In the genomic region with DNA sequence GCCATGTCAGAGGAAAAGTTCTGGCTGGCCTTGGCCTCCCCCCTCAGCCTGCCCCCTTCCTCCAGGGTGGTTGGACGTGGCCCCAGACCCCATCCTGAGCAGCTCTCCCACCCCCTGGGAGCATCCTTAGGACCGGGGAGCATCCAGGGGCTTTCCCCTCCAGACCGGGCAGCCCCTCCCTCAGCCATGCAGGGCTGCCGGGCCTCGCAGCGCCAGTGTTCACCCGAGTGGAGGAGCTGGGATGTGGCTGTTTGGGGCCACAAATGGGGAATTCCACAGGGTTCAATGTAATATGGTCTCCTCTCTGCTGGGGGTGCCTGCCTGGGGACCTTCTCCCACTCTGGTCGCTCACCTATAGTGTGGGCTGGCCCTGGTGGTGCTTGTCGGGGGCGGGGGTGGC, we compare ENCODE assay signal across 28 cellular contexts. TPM values are rescaled to one million over a fixed set of nuclear protein-coding genes. Genes with fewer than 3 reads are reported as not detected.
DNase-seq lines count a peak whose midpoint lies in the region; TF ChIP-seq lines count a peak whose summit lies in the region.
"Had no signal": no experiment of that assay in that cellular context is flagged by ENCODE, and none has a peak within 500 bp of the region (broad histone marks: within the 10 kb centered on the region; RNA-seq: fewer than 3 reads in every experiment).

No MANE protein-coding gene starts in this region.

- POLR2A ChIA-PET in CD4-positive, alpha-beta memory T cell (lab: Charles Lee; ENCODE audit: partially characterized antibody): no interaction called here

- H2BK5ac ChIP-seq in mesenchymal stem cell (ENCODE audit: low read depth, low read length, poor library complexity, severe bottlenecking): no peak overlapping the region

- H3K18ac ChIP-seq in mesenchymal stem cell (ENCODE audit: low read depth in 1 of 2, low read length in 2 of 2): no peak overlapping the region

- peaks cover 2% of the 10 kb centered on the region for H4K20me1 ChIP-seq in BLaER1
- peaks cover 1% of the 10 kb centered on the region for H4K20me1 ChIP-seq in OCI-LY3 (ENCODE audit: insufficient read depth, low read length)

- H3K4me2 ChIP-seq in BLaER1: peak overlapping the region; percentile 78
- H3K4me2 ChIP-seq in OCI-LY3 (ENCODE audit: low read length): peak overlapping the region; percentile 55
- H3K4me2 ChIP-seq in mesenchymal stem cell (ENCODE audit: low read length, poor library complexity, severe bottlenecking): no peak overlapping the region

- DNase-seq in CD4-positive, alpha-beta memory T cell: peak in 1 of 5 donors; percentile 33
- DNase-seq in mesenchymal stem cell: no peak
- no peak for DNase-seq in NCI-H187 treated with DMSO at 0.1 percent for 48 hours (lab: John Stamatoyannopoulos, UW)
- DNase-seq in NCI-H146 treated with DMSO at 0.1 percent for 48 hours (lab: John Stamatoyannopoulos, UW; ENCODE audit: unreplicated experiment): no peak
- no peak for DNase-seq in NCI-H226
- DNase-seq: activated CD4-positive, alpha-beta T cell treated with anti-CD3 and anti-CD28 coated beads, Interleukin-2, amount 50 U/mL, for 48 hours; activated effector memory CD4-positive, alpha-beta T cell treated with anti-CD3 and anti-CD28 coated beads, Interleukin-2, amount 50 U/mL, for 16 hours; activated naive CD8-positive, alpha-beta T cell treated with anti-CD3 and anti-CD28 coated beads, Interleukin-2, amount 50 U/mL, for 24 hours; activated T-cell treated with anti-CD3 and anti-CD28 coated beads for 4 hours; CD8-positive, alpha-beta T cell; head of caudate nucleus; Kasumi-1; NCI-H1694; ovary; Peyer's patch; sigmoid colon; stimulated activated CD4-positive, alpha-beta T cell treated with anti-CD3 and anti-CD28 coated beads, Interleukin-15, amount 100 ng/mL, for 24 hours; stomach; tibial artery had no signal

- intact Hi-C loops in CD4-positive, alpha-beta memory T cell (cut with micrococcal nuclease): loop anchor here (2.0 kb wide), 1 partner anchor 283 kb away; a partner anchor contains a TSS

- H3K9ac ChIP-seq in BLaER1: peak overlapping the region; percentile 42
- peak overlapping the region; percentile 54; the same call in 1 of the 2 replicates for H3K9ac ChIP-seq in OCI-LY3 (ENCODE audit: low read length)
- no peak overlapping the region for H3K9ac ChIP-seq in mesenchymal stem cell (ENCODE audit: low read length)

- H3K23ac ChIP-seq in mesenchymal stem cell (ENCODE audit: low read length in 2 of 2): no peak overlapping the region

- H3K4me3 ChIP-seq in BLaER1: no peak overlapping the region
- H3K4me3 ChIP-seq in CD4-positive, alpha-beta memory T cell (ENCODE audit: low read length in 2 of 2): no peak overlapping the region
- peak overlapping the region; percentile 32; the same call in 1 of the 2 replicates for H3K4me3 ChIP-seq in OCI-LY3 (ENCODE audit: low read length)
- H3K4me3 ChIP-seq in mesenchymal stem cell (ENCODE audit: insufficient read depth in 1 of 2, low read depth in 1 of 2, low read length in 2 of 2): no peak overlapping the region
- H3K4me3 ChIP-seq: ovary, Peyer's patch, sigmoid colon, SJCRH30, stomach, tibial artery had no signal

- H3K9me3 ChIP-seq in BLaER1 (no peaks in the 10 kb centered on the region), OCI-LY3 (ENCODE audit: insufficient read depth, low read length) (no peaks in the 10 kb centered on the region), mesenchymal stem cell (ENCODE audit: control insufficient read depth, low read length) (no peaks in the 10 kb centered on the region)
- no peaks in the 10 kb centered on the region for H3K9me3 ChIP-seq in CD4-positive, alpha-beta memory T cell (ENCODE audit: control insufficient read depth in 1 of 2, low read length in 2 of 2)
- H3K9me3 ChIP-seq: ovary, Peyer's patch, sigmoid colon, SJCRH30, stomach, tibial artery had no signal

- H3K4me3 Mint-ChIP-seq in CD4-positive, alpha-beta memory T cell: peak overlapping the region in 3 of 8 donors; percentile 45 to 67 (median 64)
- H3K4me3 Mint-ChIP-seq: activated naive CD8-positive, alpha-beta T cell treated with anti-CD3 and anti-CD28 coated beads, Interleukin-2, amount 50 U/mL, for 24 hours; CD8-positive, alpha-beta T cell; mesothelial cell of epicardium; nephron had no signal

- no peak overlapping the region for H2BK15ac ChIP-seq in mesenchymal stem cell (ENCODE audit: low read depth, poor library complexity, severe bottlenecking)

- H3K4me1 ChIP-seq in BLaER1 (peaks cover 67% of the 10 kb centered on the region), OCI-LY3 (ENCODE audit: low read length) (peaks cover 69% of the 10 kb centered on the region), mesenchymal stem cell (ENCODE audit: control insufficient read depth, insufficient read depth, low read depth, low read length) (peaks cover 34% of the 10 kb centered on the region)
- peaks cover 60% of the 10 kb centered on the region for H3K4me1 ChIP-seq in CD4-positive, alpha-beta memory T cell (ENCODE audit: insufficient read depth, low read length)

- H2BK120ac ChIP-seq in mesenchymal stem cell (ENCODE audit: low read depth, low read length): no peak overlapping the region

- peak overlapping the region; percentile 28 for H4K8ac ChIP-seq in mesenchymal stem cell (ENCODE audit: low read length)

- H4K91ac ChIP-seq in mesenchymal stem cell (ENCODE audit: low read length): no peak overlapping the region

- H3K36me3 Mint-ChIP-seq in CD4-positive, alpha-beta memory T cell: peaks cover 0 to 3% of the 10 kb centered on the region in 2 donors
- H3K36me3 Mint-ChIP-seq: CD8-positive, alpha-beta T cell; mesothelial cell of epicardium had no signal

- H3K79me2 ChIP-seq in OCI-LY3 (ENCODE audit: low read length): peaks cover 5% of the 10 kb centered on the region

- H3K4ac ChIP-seq in mesenchymal stem cell (ENCODE audit: low read depth in 1 of 2, low read length in 2 of 2): no peak overlapping the region

- H2AFZ ChIP-seq in OCI-LY3 (ENCODE audit: low read depth, low read length) (no peak overlapping the region), mesenchymal stem cell (ENCODE audit: low read depth, low read length) (peak overlapping the region; percentile 15)

- no peak for TF ChIP-seq CTCF in OCI-LY3 (IDR thresholded peaks at IDR 0.05; ENCODE audit: low read depth, low read length)

- peaks cover 1% of the 10 kb centered on the region for H3K79me1 ChIP-seq in mesenchymal stem cell (replicated peaks; ENCODE audit: low read length, poor library complexity, severe bottlenecking)

- H3K27ac Mint-ChIP-seq in CD4-positive, alpha-beta memory T cell: peak overlapping the region in 5 of 7 donors; percentile 36 to 88 (median 73)
- H3K27ac Mint-ChIP-seq: activated naive CD8-positive, alpha-beta T cell treated with anti-CD3 and anti-CD28 coated beads, Interleukin-2, amount 50 U/mL, for 24 hours; CD8-positive, alpha-beta T cell; mesothelial cell of epicardium; nephron had no signal

- H3K27me3 ChIP-seq in BLaER1 (no peaks in the 10 kb centered on the region), OCI-LY3 (ENCODE audit: low read depth, low read length) (no peaks in the 10 kb centered on the region), mesenchymal stem cell (ENCODE audit: control insufficient read depth in 1 of 2, insufficient read depth in 1 of 2, low read length in 2 of 2) (peaks cover 28 to 35% of the 10 kb centered on the region in 2 experiments)
- no peaks in the 10 kb centered on the region for H3K27me3 ChIP-seq in CD4-positive, alpha-beta memory T cell (ENCODE audit: insufficient read depth, low read length)
- H3K27me3 ChIP-seq: ovary, Peyer's patch had no signal

- H2AK5ac ChIP-seq in mesenchymal stem cell (ENCODE audit: low read length, severe bottlenecking): no peak overlapping the region

- H3K4me1 Mint-ChIP-seq in CD4-positive, alpha-beta memory T cell: peaks cover 18 to 40% (median 30%) of the 10 kb centered on the region in 4 donors

- H3K27ac ChIP-seq in BLaER1: peak overlapping the region; percentile 65
- H3K27ac ChIP-seq in CD4-positive, alpha-beta memory T cell (ENCODE audit: low read depth, low read length): no peak overlapping the region
- peak overlapping the region; percentile 62 for H3K27ac ChIP-seq in OCI-LY3 (ENCODE audit: low read length)
- H3K27ac ChIP-seq in mesenchymal stem cell (ENCODE audit: low read length, poor library complexity, severe bottlenecking): no peak overlapping the region
- H3K27ac ChIP-seq: epithelial cell of prostate, ovary, sigmoid colon, SJCRH30, stomach, tibial artery had no signal

- CTCF ChIA-PET in CD4-positive, alpha-beta memory T cell (lab: Charles Lee; ENCODE audit: partially characterized antibody): no interaction called here

- H3K9me3 Mint-ChIP-seq in CD4-positive, alpha-beta memory T cell: peaks cover 0 to 2% (median 0%) of the 10 kb centered on the region in 8 donors
- H3K9me3 Mint-ChIP-seq: activated naive CD8-positive, alpha-beta T cell treated with anti-CD3 and anti-CD28 coated beads, Interleukin-2, amount 50 U/mL, for 24 hours; CD8-positive, alpha-beta T cell; mesothelial cell of epicardium; nephron had no signal

- 43% methylated on average over 10 of the region's 10 CpGs for WGBS in mesenchymal stem cell

- H3K27me3 Mint-ChIP-seq in CD4-positive, alpha-beta memory T cell: no peaks in the 10 kb centered on the region
- H3K27me3 Mint-ChIP-seq: activated naive CD8-positive, alpha-beta T cell treated with anti-CD3 and anti-CD28 coated beads, Interleukin-2, amount 50 U/mL, for 24 hours had no signal

- peak overlapping the region in 1 of 2 experiments; percentile 85 for H2BK12ac ChIP-seq in mesenchymal stem cell (ENCODE audit: low read length in 2 of 2)

- H3K36me3 ChIP-seq in BLaER1 (no peaks in the 10 kb centered on the region), OCI-LY3 (replicated peaks; ENCODE audit: low read depth, low read length) (no peaks in the 10 kb centered on the region), mesenchymal stem cell (ENCODE audit: control insufficient read depth in 1 of 2, insufficient read depth in 2 of 2, low read depth in 1 of 2, low read length in 2 of 2) (no peaks in the 10 kb centered on the region)
- no peaks in the 10 kb centered on the region for H3K36me3 ChIP-seq in CD4-positive, alpha-beta memory T cell (ENCODE audit: insufficient read depth, low read length)
- H3K36me3 ChIP-seq: ovary, Peyer's patch, sigmoid colon, SJCRH30, stomach, tibial artery had no signal

- peak overlapping the region in 1 of 2 experiments; percentile 56 for H3K14ac ChIP-seq in mesenchymal stem cell (ENCODE audit: low read length in 2 of 2)

RNA-seq across cellular contexts. Expression of a gene that starts 4.2 kb away (rescaled TPM):
- 100 to 1,000 TPM; 143 to 145 TPM for total RNA-seq in CD4-positive, alpha-beta memory T cell
- 100 to 1,000 TPM; 132 to 134 TPM for polyA plus RNA-seq in CD4-positive, alpha-beta memory T cell
- polyA plus RNA-seq in mesenchymal stem cell (2013, experiment 1 of 2): 61.3 TPM
- polyA plus RNA-seq in mesenchymal stem cell (2013, experiment 2 of 2): 59.9 TPM

RNA-seq across cellular contexts. Expression of a gene that starts 10.0 kb away (rescaled TPM):
- total RNA-seq in CD4-positive, alpha-beta memory T cell: not detected
- polyA plus RNA-seq in CD4-positive, alpha-beta memory T cell: 1 to 10 TPM in 1 of 2 donors, under 1 TPM in 1; 0.32 to 2.3 TPM
- polyA plus RNA-seq in mesenchymal stem cell (2013, experiment 1 of 2): 0.03 TPM
- 0.05 TPM for polyA plus RNA-seq in mesenchymal stem cell (2013, experiment 2 of 2)
- total RNA-seq: CD8-positive, alpha-beta T cell; H4; HT1080; ovary; sigmoid colon had no signal
- polyA plus RNA-seq: ovary, stomach had no signal

RNA-seq across cellular contexts. Expression of a gene that starts 33.9 kb away (rescaled TPM):
- not detected for total RNA-seq in CD4-positive, alpha-beta memory T cell
- polyA plus RNA-seq in CD4-positive, alpha-beta memory T cell: not detected
- not detected for polyA plus RNA-seq in mesenchymal stem cell (2013, experiment 1 of 2)
- not detected for polyA plus RNA-seq in mesenchymal stem cell (2013, experiment 2 of 2)
- total RNA-seq: CD8-positive, alpha-beta T cell; H4; HT1080; mesothelial cell of epicardium; ovary; Peyer's patch; sigmoid colon; SJCRH30; stomach; T-helper 1 cell treated with Interleukin-12 subunit alpha and Interleukin-12 subunit beta and Interleukin-4 antibody, amounts not matched to agents 30 ng/mL and 1 ng/mL, for 36 hours had no signal
- polyA plus RNA-seq: ovary, sigmoid colon, stomach had no signal

RNA-seq across cellular contexts. Expression of a gene that starts 43.5 kb away (rescaled TPM):
- total RNA-seq in CD4-positive, alpha-beta memory T cell: 10 to 100 TPM; 51.7 to 55.2 TPM
- polyA plus RNA-seq in CD4-positive, alpha-beta memory T cell: 10 to 100 TPM; 20.1 to 32.4 TPM
- polyA plus RNA-seq in mesenchymal stem cell (2013, experiment 1 of 2): 10.7 TPM
- 9.1 TPM for polyA plus RNA-seq in mesenchymal stem cell (2013, experiment 2 of 2)

RNA-seq across cellular contexts. Expression of a gene that starts 54.9 kb away (rescaled TPM):
- total RNA-seq in CD4-positive, alpha-beta memory T cell: 1 to 10 TPM; 4.2 to 4.9 TPM
- 1 to 10 TPM; 1.0 to 4.1 TPM for polyA plus RNA-seq in CD4-positive, alpha-beta memory T cell
- 1.5 TPM for polyA plus RNA-seq in mesenchymal stem cell (2013, experiment 1 of 2)
- polyA plus RNA-seq in mesenchymal stem cell (2013, experiment 2 of 2): 1.6 TPM
- total RNA-seq: SJCRH30 had no signal

Comparison
In these comparisons a context has a peak if more than half of its experiments do, and no peak if none do; other contexts are left out.
1. H3K27ac ChIP-seq: peak in BLaER1 (single experiment) and OCI-LY3 (single experiment); none in CD4-positive, alpha-beta memory T cell (single experiment) and mesenchymal stem cell (single experiment).